7 cellular contexts compared by ENCODE assay signal in genomic region chr17:79840204-79840988, GRCh38. TPM values are rescaled to one million over a fixed set of nuclear protein-coding genes. Genes with fewer than 3 reads are reported as not detected.
A peak's percentile ranks its signal among the peaks of the same experiment; 100 is the strongest.
DNase-seq lines count a peak whose midpoint lies in the region; ATAC-seq and TF ChIP-seq lines count a peak whose summit lies in the region.

No MANE protein-coding gene starts in this region.

- H3K27me3 ChIP-seq in SJCRH30: peaks cover 18% of the 10 kb centered on the region

- H3K36me3 ChIP-seq in SJCRH30 (peaks cover 11% of the 10 kb centered on the region), mucosa of descending colon (ENCODE audit: low read depth) (no peaks in the 10 kb centered on the region)

- no peaks in the 10 kb centered on the region for H3K9me3 ChIP-seq in SJCRH30 (replicated peaks)
- no peaks in the 10 kb centered on the region for H3K9me3 ChIP-seq in mucosa of descending colon

- H3K4me1 ChIP-seq in SJCRH30: peaks cover 18% of the 10 kb centered on the region
- H3K4me1 ChIP-seq in mucosa of descending colon (ENCODE audit: low read depth): peaks cover 84% of the 10 kb centered on the region

- ATAC-seq in mucosa of descending colon (no peak), GM21447 (IDR thresholded peaks at IDR 0.05; ENCODE audit: unreplicated experiment) (no peak)

- intact Hi-C loops in mucosa of descending colon (cut with DNase I, micrococcal nuclease): loop anchor here in 1 of 2 donors (10.0 kb wide), 1 partner anchor 144 kb away; no protein-coding TSS in a partner anchor

- DNase-seq in GM13977 (ENCODE audit: low spot score): no peak
- no peak for DNase-seq in SJCRH30
- peak; percentile 69 for DNase-seq in dermis blood vessel endothelial cell
- peak; percentile 60 to 75 (median 69) for DNase-seq in mucosa of descending colon
- no peak for DNase-seq in NCI-H2107 treated with DMSO at 0.1 percent for 48 hours (lab: John Stamatoyannopoulos, UW; ENCODE audit: unreplicated experiment)
- DNase-seq in NCI-H510A (lab: John Stamatoyannopoulos, UW): no peak

- H3K4me3 ChIP-seq in SJCRH30 (peak overlapping the region; percentile 66), mucosa of descending colon (no peak overlapping the region)

- TF ChIP-seq CTCF in GM13977 (IDR thresholded peaks at IDR 0.05; ENCODE audit: extremely low read depth, insufficient read depth, missing control alignments) (peak; percentile 35), mucosa of descending colon (IDR thresholded peaks at IDR 0.05) (no peak)

- H3K27ac ChIP-seq in SJCRH30: no peak overlapping the region

- in situ Hi-C loops in GM13977 (cut with MboI; ENCODE audit: low pct_unique_long_range_greater_than_20kb, low sequenced_read_pairs, unreplicated experiment): loop anchor here (10.0 kb wide), 1 partner anchor 46 kb away; the partner anchor contains the start of gene CBX8

RNA-seq across cellular contexts. Expression of gene CBX4, which starts 1.2 kb away (rescaled TPM):
- 26.3 and 30.2 TPM in 2 replicates for total RNA-seq in SJCRH30 (2014; rRNA removed; shearing (Covaris generic))
- total RNA-seq in dermis blood vessel endothelial cell (11.1 and 13.5 TPM in 2 replicates), mucosa of descending colon (10 to 100 TPM; 10.2 to 14.2 (median 13.2) TPM)

RNA-seq across cellular contexts. Expression of gene CBX8, which starts 43.5 kb away (rescaled TPM):
- total RNA-seq in SJCRH30 (2014; rRNA removed; shearing (Covaris generic)): 8.2 and 11.3 TPM in 2 replicates
- total RNA-seq in dermis blood vessel endothelial cell (2.7 and 5.1 TPM in 2 replicates), mucosa of descending colon (1 to 10 TPM; 3.4 to 4.7 (median 4.0) TPM)

Comparison
In these comparisons a context has a peak if more than half of its experiments do, and no peak if none do; other contexts are left out.
1. DNase-seq: peak in dermis blood vessel endothelial cell (single experiment) and mucosa of descending colon (3 of 3); none in GM13977 (single experiment), SJCRH30 (0 of 2), NCI-H2107 treated with DMSO at 0.1 percent for 48 hours (single experiment) and NCI-H510A (single experiment).